ENCODE assay signal across 19 cellular contexts in the genomic region with DNA sequence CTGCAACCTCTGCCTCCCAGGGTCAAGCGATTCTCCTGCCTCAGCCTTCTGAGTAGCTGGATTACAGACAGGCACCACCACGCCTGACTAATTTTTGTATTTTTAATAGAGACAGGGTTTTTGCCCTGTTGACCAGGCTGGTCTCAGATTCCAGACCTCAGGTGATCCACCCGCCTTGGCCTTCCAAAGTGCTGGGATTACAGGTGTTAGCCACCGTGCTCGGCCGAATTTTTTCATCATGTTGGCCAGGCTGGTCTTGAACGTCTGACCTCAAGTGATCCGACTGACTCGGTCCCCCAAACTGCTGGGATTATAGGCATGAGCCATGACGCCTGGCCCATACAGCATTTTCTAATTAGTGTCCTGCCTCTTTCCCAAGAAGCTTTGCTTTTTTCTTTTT.
"Had no signal": no experiment of that assay in that cellular context is flagged by ENCODE, and none has a peak within 500 bp of the region (broad histone marks: within the 10 kb centered on the region; RNA-seq: fewer than 3 reads in every experiment).

No MANE protein-coding gene starts in this region.

- H3K27me3 ChIP-seq: cardiac muscle cell, neutrophil, right atrium auricular region, transverse colon had no signal

- H3K36me3 ChIP-seq: cardiac muscle cell, neutrophil, right atrium auricular region, transverse colon, WERI-Rb-1 had no signal

- H3K36me3 Mint-ChIP-seq: activated naive CD4-positive, alpha-beta T cell treated with anti-CD3 and anti-CD28 coated beads, Interleukin-2, amount 50 U/mL, for 24 hours had no signal

- H3K27ac Mint-ChIP-seq: activated naive CD4-positive, alpha-beta T cell treated with anti-CD3 and anti-CD28 coated beads, Interleukin-2, amount 50 U/mL, for 24 hours; activated T-cell treated with anti-CD3 and anti-CD28 coated beads, Interleukin-2, amount 50 U/mL, for 72 hours; T-helper 17 cell had no signal

- DNase-seq: activated CD4-positive, alpha-beta T cell treated with anti-CD3 and anti-CD28 coated beads for 1 hour; activated CD4-positive, alpha-beta T cell treated with anti-CD3 and anti-CD28 coated beads, Interleukin-2, amount 50 U/mL, for 4 hours; activated effector memory CD4-positive, alpha-beta T cell treated with anti-CD3 and anti-CD28 coated beads, Interleukin-2, amount 50 U/mL, for 16 hours; activated T-cell treated with anti-CD3 and anti-CD28 coated beads, Interleukin-2, amount 50 U/mL, for 72 hours; dorsolateral prefrontal cortex; foreskin fibroblast; hippocampal formation; islet precursor cell; left colon; naive thymus-derived CD4-positive, alpha-beta T cell; stimulated activated naive CD4-positive, alpha-beta T cell treated with Interleukin-2 at 50 U/mL for 16 hours; T-helper 17 cell; transverse colon; WERI-Rb-1 had no signal

- H3K27ac ChIP-seq: dorsolateral prefrontal cortex, epithelial cell of prostate, neutrophil, right atrium auricular region, transverse colon, WERI-Rb-1 had no signal

- H3K4me3 Mint-ChIP-seq: activated naive CD4-positive, alpha-beta T cell treated with anti-CD3 and anti-CD28 coated beads, Interleukin-2, amount 50 U/mL, for 24 hours; activated T-cell treated with anti-CD3 and anti-CD28 coated beads, Interleukin-2, amount 50 U/mL, for 72 hours; naive thymus-derived CD4-positive, alpha-beta T cell; T-helper 17 cell had no signal

- H3K27me3 Mint-ChIP-seq: activated naive CD4-positive, alpha-beta T cell treated with anti-CD3 and anti-CD28 coated beads, Interleukin-2, amount 50 U/mL, for 24 hours had no signal

- H3K4me3 ChIP-seq: cardiac muscle cell, dorsolateral prefrontal cortex, right atrium auricular region, transverse colon had no signal

- H3K9me3 Mint-ChIP-seq: activated naive CD4-positive, alpha-beta T cell treated with anti-CD3 and anti-CD28 coated beads, Interleukin-2, amount 50 U/mL, for 24 hours had no signal

- H3K9me3 ChIP-seq: neutrophil, right atrium auricular region, transverse colon had no signal
